In genomic region chr20:50320910-50321796, GRCh38 we compare ENCODE assay signal across 8 cellular contexts.
DNase-seq lines count a peak whose midpoint lies in the region; ATAC-seq, FAIRE-seq and TF ChIP-seq lines count a peak whose summit lies in the region.

No MANE protein-coding gene starts in this region.

- CTCF ChIA-PET in K562 (lab: Yijun Ruan, JAX; ENCODE audit: low intra/inter-chr PET ratio) = interaction anchor here (0.7 kb wide), 1 partner anchor 518 kb away, joined by 3 read pairs; no protein-coding TSS in a partner anchor

- TF ChIP-seq EP300 in K562 (IDR thresholded peaks at IDR 0.05; ENCODE audit: low read length) = no peak
- no peak for TF ChIP-seq EP300 in stomach (IDR thresholded peaks at IDR 0.05)

- H2AFZ ChIP-seq in K562 (ENCODE audit: low read depth, low read length) = peak overlapping the region; percentile 97

- H3K27ac ChIP-seq in K562 (ENCODE audit: extremely low read depth, low read depth, low read length) = peak overlapping the region; percentile 32; the same call in 2 of the 3 replicates
- H3K27ac ChIP-seq in stomach = peak overlapping the region; percentile 39 to 88 (median 85)

- peaks cover 20 to 27% of the 10 kb centered on the region in 2 experiments for H3K4me1 ChIP-seq in K562 (replicated peaks in 1 of 2; ENCODE audit: control insufficient read depth in 2 of 2, insufficient read depth in 2 of 2, low read length in 2 of 2)
- peaks cover 19 to 30% (median 22%) of the 10 kb centered on the region in 4 donors for H3K4me1 ChIP-seq in stomach

- WGBS in K562 (ENCODE audit: insufficient coverage, low coverage, missing lambda C conversion rate) = 23% methylated on average over 21 of the region's 21 CpGs
- 25 to 38% (median 26%) methylated on average over 18 to 21 of the region's 21 CpGs for WGBS in stomach, 5 donors

- H3K79me2 ChIP-seq in K562 (ENCODE audit: control insufficient read depth, insufficient read depth, low read length) = no peaks in the 10 kb centered on the region

- DNase-seq in AG10803 (ENCODE audit: low read depth) (peak; percentile 90), HuH-7.5 (ENCODE audit: low spot score) (peak; percentile 84), K562 (ENCODE audit: extremely low read depth in 1 of 4, low spot score in 3 of 4) (peak; percentile 90 to 93 (median 92)), kidney epithelial cell (ENCODE audit: low read depth) (peak; percentile 96), stomach (peak; percentile 89), NCI-H1436 treated with DMSO at 0.1 percent for 48 hours (lab: John Stamatoyannopoulos, UW) (no peak), NCI-H1048 (lab: John Stamatoyannopoulos, UW) (no peak), NCI-H526 treated with DMSO at 0.1 percent for 48 hours (lab: John Stamatoyannopoulos, UW) (no peak)

- 0 out of 2 replicates have a peak, but pooled peaks have one; percentile 46 for TF ChIP-seq POLR2A in K562 (conservative IDR thresholded peaks at IDR 0.05)
- no peak for TF ChIP-seq POLR2A in stomach (IDR thresholded peaks at IDR 0.05)

- H3K9me3 ChIP-seq in K562 (replicated peaks; ENCODE audit: control insufficient read depth, insufficient read depth, low read depth, low read length) = 0 out of 2 replicates have a peak, but pooled peaks cover 4% of the 10 kb centered on the region
- no peaks in the 10 kb centered on the region for H3K9me3 ChIP-seq in stomach

- H3K27me3 ChIP-seq in K562 (ENCODE audit: control insufficient read depth in 2 of 2, insufficient read depth in 2 of 2, low read length in 2 of 2) = peaks cover 0 to 4% of the 10 kb centered on the region in 2 experiments; a peak in 1 of 5 replicates
- H3K27me3 ChIP-seq in kidney epithelial cell (ENCODE audit: control insufficient read depth, insufficient read depth, low read length) = no peaks in the 10 kb centered on the region
- no peaks in the 10 kb centered on the region for H3K27me3 ChIP-seq in stomach

- H3K4me3 ChIP-seq in AG10803 (ENCODE audit: low read length) = peak overlapping the region; percentile 62
- H3K4me3 ChIP-seq in K562 = no peak overlapping the region
- peak overlapping the region; percentile 26 for H3K4me3 ChIP-seq in kidney epithelial cell (ENCODE audit: low read depth, low read length)
- H3K4me3 ChIP-seq in stomach = peak overlapping the region; percentile 11 to 37 (median 28)

- H3K36me3 ChIP-seq in K562 (ENCODE audit: control insufficient read depth, insufficient read depth, low read length) (no peaks in the 10 kb centered on the region), kidney epithelial cell (ENCODE audit: control insufficient read depth, insufficient read depth, low read length) (no peaks in the 10 kb centered on the region), stomach (no peaks in the 10 kb centered on the region)

- H3K4me2 ChIP-seq in K562 (ENCODE audit: insufficient read depth, low read length) = peak overlapping the region; percentile 15

- no peak; the same call in 1 of the 2 replicates for TF ChIP-seq CTCF in AG10803 (conservative IDR thresholded peaks at IDR 0.05; ENCODE audit: low read length)
- TF ChIP-seq CTCF in K562 (IDR thresholded peaks at IDR 0.05 in 2 of 3, conservative IDR thresholded peaks at IDR 0.05 in 1 of 3; ENCODE audit: insufficient read depth in 2 of 3, low read depth in 1 of 3, low read length in 3 of 3) = no peak
- TF ChIP-seq CTCF in kidney epithelial cell (IDR thresholded peaks at IDR 0.05; ENCODE audit: insufficient read depth, low read length, poor library complexity, severe bottlenecking) = no peak
- TF ChIP-seq CTCF in stomach (IDR thresholded peaks at IDR 0.05) = peak in 1 of 7 experiments; percentile 5

- H3K9me1 ChIP-seq in K562 (ENCODE audit: control insufficient read depth, insufficient read depth, low read length) = no peaks in the 10 kb centered on the region

- TF ChIP-seq RAD21 in K562 (CRISPR knock-in tag; conservative IDR thresholded peaks at IDR 0.05 in 1 of 2, IDR thresholded peaks at IDR 0.05 in 1 of 2) = 0 out of 4 replicates have a peak, but pooled peaks of 1 of the 2 experiments have one; percentile 3

- peak overlapping the region; percentile 54 to 75 for H3K9ac ChIP-seq in K562 (ENCODE audit: insufficient read depth in 1 of 2, low read depth in 2 of 2, low read length in 2 of 2)

- ATAC-seq in K562 = peak; percentile 100

- POLR2A ChIA-PET in K562 (lab: Yijun Ruan, JAX) = interaction anchor here (0.7 to 1.1 kb wide), 3 partner anchors 8 to 130 kb away, joined by 3 to 6 read pairs (median 5); no protein-coding TSS in a partner anchor

- in situ Hi-C loops in K562 (cut with MboI) = no loop called here

- intact Hi-C loops in K562 (cut with micrococcal nuclease) (no loop called here), stomach (cut with DNase I; ENCODE audit: low total_unique reads) (no loop called here)

- no peaks in the 10 kb centered on the region for H4K20me1 ChIP-seq in K562 (replicated peaks; ENCODE audit: control insufficient read depth, insufficient read depth, low read length)

- peak; percentile 95 for FAIRE-seq in K562 (lab: Jason Lieb, UNC)

- BruUV-seq in K562 (replicated peaks; lab: Mats Ljungman, UMichigan) = no TSS peak

TF ChIP-seq in K562, 482 proteins besides CTCF, POLR2A, EP300 and RAD21 (continues in another document):
- TF ChIP-seq ARID1B (IDR thresholded peaks at IDR 0.05) (peak; percentile 59), E2F5 (CRISPR knock-in tag; IDR thresholded peaks at IDR 0.05) (no peak), ATF6 (CRISPR knock-in tag; IDR thresholded peaks at IDR 0.05) (no peak), ATF3 (IDR thresholded peaks at IDR 0.05) (peak; percentile 80), ATF3 (CRISPR knock-in tag; conservative IDR thresholded peaks at IDR 0.05) (no peak), CREM (IDR thresholded peaks at IDR 0.05; ENCODE audit: low read depth) (0 out of 2 replicates have a peak, but pooled peaks have one; percentile 9), MBD2 (IDR thresholded peaks at IDR 0.05; ENCODE audit: borderline replicate concordance, low read depth) (no peak), NFE2 (IDR thresholded peaks at IDR 0.05; ENCODE audit: low read depth) (no peak), ZBTB33 (CRISPR knock-in tag; IDR thresholded peaks at IDR 0.05) (peak; percentile 93)

Comparison
In these comparisons a context has a peak if more than half of its experiments do, and no peak if none do; other contexts are left out.
1. DNase-seq: peak in AG10803 (single experiment), HuH-7.5 (single experiment), K562 (4 of 4), kidney epithelial cell (single experiment) and stomach (single experiment); none in NCI-H1436 treated with DMSO at 0.1 percent for 48 hours (single experiment), NCI-H1048 (single experiment) and NCI-H526 treated with DMSO at 0.1 percent for 48 hours (single experiment).